9 cellular contexts compared by ENCODE assay signal in the genomic region with DNA sequence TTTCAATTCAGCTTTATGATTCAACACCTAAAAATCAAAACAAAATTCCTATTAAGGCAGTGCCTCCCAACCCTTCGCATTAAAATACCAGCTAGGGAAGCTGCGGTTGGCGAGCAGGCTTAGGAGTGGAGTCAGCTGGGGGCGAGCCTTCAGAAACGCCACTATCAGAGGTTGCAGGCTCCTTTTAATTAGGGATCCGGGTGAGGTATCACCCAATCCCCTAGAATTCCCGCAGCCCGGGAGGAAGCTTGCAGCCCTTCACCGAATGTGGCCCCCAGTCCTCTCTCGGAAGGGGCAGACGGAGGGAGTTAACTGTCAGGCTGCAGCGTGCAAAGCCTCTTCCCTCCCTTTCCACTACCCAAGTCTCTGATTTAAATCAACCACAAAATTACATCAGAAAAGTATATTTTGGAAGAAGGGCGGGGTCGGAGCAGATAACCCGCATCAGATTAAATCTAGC. TPM values are rescaled to one million over a fixed set of nuclear protein-coding genes. Genes with fewer than 3 reads are reported as not detected.
DNase-seq lines count a peak whose midpoint lies in the region; ATAC-seq and TF ChIP-seq lines count a peak whose summit lies in the region.
"Had no signal": no experiment of that assay in that cellular context is flagged by ENCODE, and none has a peak within 500 bp of the region (broad histone marks: within the 10 kb centered on the region; RNA-seq: fewer than 3 reads in every experiment).

No MANE protein-coding gene starts in this region.

- H3K36me3 Mint-ChIP-seq in activated naive CD4-positive, alpha-beta T cell treated with anti-CD3 and anti-CD28 coated beads, Interleukin-2, amount 50 U/mL, for 24 hours, result no peaks in the 10 kb centered on the region
- H3K36me3 Mint-ChIP-seq in activated naive CD4-positive, alpha-beta T cell treated with anti-CD3 and anti-CD28 coated beads, Interleukin-2, amount 50 U/mL, for 72 hours, result peaks cover 22 to 73% of the 10 kb centered on the region in 2 donors

- H3K27me3 Mint-ChIP-seq in activated naive CD4-positive, alpha-beta T cell treated with anti-CD3 and anti-CD28 coated beads, Interleukin-2, amount 50 U/mL, for 24 hours, result peaks cover 42% of the 10 kb centered on the region

- no peaks in the 10 kb centered on the region for H3K9me3 Mint-ChIP-seq in activated naive CD4-positive, alpha-beta T cell treated with anti-CD3 and anti-CD28 coated beads, Interleukin-2, amount 50 U/mL, for 24 hours
- no peaks in the 10 kb centered on the region for H3K9me3 Mint-ChIP-seq in activated naive CD4-positive, alpha-beta T cell treated with anti-CD3 and anti-CD28 coated beads, Interleukin-2, amount 50 U/mL, for 72 hours

- H3K4me1 Mint-ChIP-seq in activated naive CD4-positive, alpha-beta T cell treated with anti-CD3 and anti-CD28 coated beads, Interleukin-2, amount 50 U/mL, for 24 hours, result peaks cover 34% of the 10 kb centered on the region

- DNase-seq in activated naive CD4-positive, alpha-beta T cell treated with anti-CD3 and anti-CD28 coated beads, Interleukin-2, amount 50 U/mL, for 72 hours (ENCODE audit: low spot score in 2 of 2), result no peak
- DNase-seq in fibroblast of the conjunctiva (ENCODE audit: low read depth) (peak; percentile 78), stromal cell of bone marrow (ENCODE audit: low read depth) (peak; percentile 80), NCI-H345 (lab: John Stamatoyannopoulos, UW) (no peak)
- DNase-seq: NCI-H524 treated with DMSO at 0.1 percent for 48 hours had no signal

- peak overlapping the region; percentile 83 for H3K4me3 Mint-ChIP-seq in activated naive CD4-positive, alpha-beta T cell treated with anti-CD3 and anti-CD28 coated beads, Interleukin-2, amount 50 U/mL, for 24 hours

- peak overlapping the region; percentile 68 for H3K27ac Mint-ChIP-seq in activated naive CD4-positive, alpha-beta T cell treated with anti-CD3 and anti-CD28 coated beads, Interleukin-2, amount 50 U/mL, for 24 hours
- peak overlapping the region in 1 of 2 donors; percentile 68 for H3K27ac Mint-ChIP-seq in activated naive CD4-positive, alpha-beta T cell treated with anti-CD3 and anti-CD28 coated beads, Interleukin-2, amount 50 U/mL, for 72 hours

- ATAC-seq in activated naive CD4-positive, alpha-beta T cell treated with anti-CD3 and anti-CD28 coated beads, Interleukin-2, amount 50 U/mL, for 72 hours, result no peak
- ATAC-seq in SK-N-SH treated with all-trans-retinoic acid at 6 μM for 48 hours (peak; percentile 54), HG03442 (IDR thresholded peaks at IDR 0.05; ENCODE audit: unreplicated experiment) (no peak), GM21825 (IDR thresholded peaks at IDR 0.05; ENCODE audit: unreplicated experiment) (no peak)

TF ChIP-seq in SK-N-SH treated with all-trans-retinoic acid at 6 μM for 48 hours, 23 proteins besides CTCF, POLR2A, EP300 and RAD21:
- TF ChIP-seq, protein P1, sequence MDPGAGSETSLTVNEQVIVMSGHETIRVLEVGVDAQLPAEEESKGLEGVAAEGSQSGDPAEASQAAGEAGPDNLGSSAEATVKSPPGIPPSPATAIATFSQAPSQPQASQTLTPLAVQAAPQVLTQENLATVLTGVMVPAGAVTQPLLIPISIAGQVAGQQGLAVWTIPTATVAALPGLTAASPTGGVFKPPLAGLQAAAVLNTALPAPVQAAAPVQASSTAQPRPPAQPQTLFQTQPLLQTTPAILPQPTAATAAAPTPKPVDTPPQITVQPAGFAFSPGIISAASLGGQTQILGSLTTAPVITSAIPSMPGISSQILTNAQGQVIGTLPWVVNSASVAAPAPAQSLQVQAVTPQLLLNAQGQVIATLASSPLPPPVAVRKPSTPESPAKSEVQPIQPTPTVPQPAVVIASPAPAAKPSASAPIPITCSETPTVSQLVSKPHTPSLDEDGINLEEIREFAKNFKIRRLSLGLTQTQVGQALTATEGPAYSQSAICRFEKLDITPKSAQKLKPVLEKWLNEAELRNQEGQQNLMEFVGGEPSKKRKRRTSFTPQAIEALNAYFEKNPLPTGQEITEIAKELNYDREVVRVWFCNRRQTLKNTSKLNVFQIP (CRISPR knock-in tag; IDR thresholded peaks at IDR 0.05; ENCODE audit: borderline replicate concordance, low read depth), result no peak
- no peak for TF ChIP-seq PPARA (CRISPR knock-in tag; IDR thresholded peaks at IDR 0.05; ENCODE audit: borderline replicate concordance)
- no peak for TF ChIP-seq RARB (CRISPR knock-in tag; IDR thresholded peaks at IDR 0.05)
- TF ChIP-seq ZNF565 (CRISPR knock-in tag; conservative IDR thresholded peaks at IDR 0.05; ENCODE audit: low read depth), result no peak
- no peak for TF ChIP-seq OSR1 (CRISPR knock-in tag; IDR thresholded peaks at IDR 0.05)
- TF ChIP-seq, protein P2, sequence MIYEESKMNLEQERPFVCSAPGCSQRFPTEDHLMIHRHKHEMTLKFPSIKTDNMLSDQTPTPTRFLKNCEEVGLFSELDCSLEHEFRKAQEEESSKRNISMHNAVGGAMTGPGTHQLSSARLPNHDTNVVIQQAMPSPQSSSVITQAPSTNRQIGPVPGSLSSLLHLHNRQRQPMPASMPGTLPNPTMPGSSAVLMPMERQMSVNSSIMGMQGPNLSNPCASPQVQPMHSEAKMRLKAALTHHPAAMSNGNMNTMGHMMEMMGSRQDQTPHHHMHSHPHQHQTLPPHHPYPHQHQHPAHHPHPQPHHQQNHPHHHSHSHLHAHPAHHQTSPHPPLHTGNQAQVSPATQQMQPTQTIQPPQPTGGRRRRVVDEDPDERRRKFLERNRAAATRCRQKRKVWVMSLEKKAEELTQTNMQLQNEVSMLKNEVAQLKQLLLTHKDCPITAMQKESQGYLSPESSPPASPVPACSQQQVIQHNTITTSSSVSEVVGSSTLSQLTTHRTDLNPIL (CRISPR knock-in tag; IDR thresholded peaks at IDR 0.05; ENCODE audit: low read depth), result no peak
TF ChIP-seq in SK-N-SH treated with all-trans-retinoic acid at 6 μM for 48 hours: peak in this region for 0.

RNA-seq across cellular contexts. Expression of gene STC2, which starts 1.7 kb away (rescaled TPM):
- total RNA-seq in activated naive CD4-positive, alpha-beta T cell treated with anti-CD3 and anti-CD28 coated beads, Interleukin-2, amount 50 U/mL, for 72 hours, result 10 to 100 TPM in 1 of 2 donors, 1 to 10 TPM in 1; 4.2 to 39.5 TPM

Comparison
In these comparisons a context has a peak if more than half of its experiments do, and no peak if none do; other contexts are left out.
1. DNase-seq: peak in fibroblast of the conjunctiva (single experiment) and stromal cell of bone marrow (single experiment); none in activated naive CD4-positive, alpha-beta T cell treated with anti-CD3 and anti-CD28 coated beads, Interleukin-2, amount 50 U/mL, for 72 hours (0 of 2) and NCI-H345 (single experiment).